ENCODE assay signal across 23 cellular contexts in the genomic region with DNA sequence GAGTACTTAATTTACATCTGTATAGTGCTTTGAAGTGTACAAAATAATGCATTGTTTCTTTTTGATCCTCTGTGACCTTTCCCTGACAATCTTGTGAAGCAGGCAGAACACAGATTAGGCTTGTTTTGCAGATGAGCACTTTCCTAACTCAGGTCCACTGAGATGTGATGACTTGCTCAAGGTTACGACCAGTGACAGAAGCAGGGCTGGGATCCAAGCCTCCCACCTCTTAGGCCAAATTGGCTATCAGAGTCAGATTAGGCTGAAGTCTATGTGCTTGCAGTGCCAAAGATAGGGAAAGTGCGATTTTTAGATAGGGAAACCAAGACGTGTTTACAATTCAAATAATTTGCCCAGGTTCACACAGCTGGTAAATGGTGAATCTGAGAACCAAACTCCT.
"Had no signal": no experiment of that assay in that cellular context is flagged by ENCODE, and none has a peak within 500 bp of the region (broad histone marks: within the 10 kb centered on the region; RNA-seq: fewer than 3 reads in every experiment).

No MANE protein-coding gene starts in this region.

- ATAC-seq: left lobe of liver; lower lobe of right lung; natural killer cell; right lobe of liver; stimulated activated memory B cell treated with anti-CD40 and anti-IgM and Interleukin-4, amounts not matched to agents 10 μg/mL and 1 μg/mL and 100 μg/mL, for 72 hours; stimulated activated naive CD8-positive, alpha-beta T cell treated with anti-CD3 and anti-CD28 coated beads, Interleukin-15, amount 100 ng/mL, for 72 hours had no signal

- H3K4me3 ChIP-seq: lower lobe of right lung, ovary, right lobe of liver, smooth muscle cell, tibial nerve, uterus had no signal

- H3K4me2 ChIP-seq: smooth muscle cell had no signal

- H3K4me1 ChIP-seq: lower lobe of right lung, right lobe of liver had no signal

- H3K36me3 ChIP-seq: lower lobe of right lung, ovary, right lobe of liver, tibial nerve, uterus had no signal

- H3K9me3 ChIP-seq: lower lobe of right lung, ovary, right lobe of liver, tibial nerve, uterus had no signal

- H3K27me3 ChIP-seq: ovary, right lobe of liver, tibial nerve, uterus had no signal

- DNase-seq: hypothalamus; islet precursor cell; lower lobe of right lung; mammary epithelial cell; mesenchymal stem cell; naive B cell; natural killer cell; nephron progenitor cell; ovary; retina; right lobe of liver; stimulated activated CD4-positive, alpha-beta T cell treated with anti-CD3 and anti-CD28 coated beads, Interleukin-1b, Interleukin-23, amount 100 ng/mL, for 48 hours; stimulated activated CD4-positive, alpha-beta T cell treated with anti-CD3 and anti-CD28 coated beads, Interleukin-2, amount 100 ng/mL, for 48 hours; stimulated activated CD4-positive, alpha-beta T cell treated with anti-CD3 and anti-CD28 coated beads, Interleukin-4, amount 100 ng/mL, for 4 hours; stimulated activated CD8-positive, alpha-beta memory T cell treated with anti-CD3 and anti-CD28 coated beads, Interleukin-4, amount 100 ng/mL, for 48 hours; stimulated activated naive CD4-positive, alpha-beta T cell treated with Interleukin-2 at 50 U/mL for 16 hours; stimulated activated naive CD8-positive, alpha-beta T cell treated with anti-CD3 and anti-CD28 coated beads, Interleukin-15, amount 100 ng/mL, for 72 hours; substantia nigra; uterus had no signal

- H3K27ac ChIP-seq: lower lobe of right lung, ovary, right lobe of liver, tibial nerve had no signal
